25 cellular contexts compared by ENCODE assay signal in the genomic region with DNA sequence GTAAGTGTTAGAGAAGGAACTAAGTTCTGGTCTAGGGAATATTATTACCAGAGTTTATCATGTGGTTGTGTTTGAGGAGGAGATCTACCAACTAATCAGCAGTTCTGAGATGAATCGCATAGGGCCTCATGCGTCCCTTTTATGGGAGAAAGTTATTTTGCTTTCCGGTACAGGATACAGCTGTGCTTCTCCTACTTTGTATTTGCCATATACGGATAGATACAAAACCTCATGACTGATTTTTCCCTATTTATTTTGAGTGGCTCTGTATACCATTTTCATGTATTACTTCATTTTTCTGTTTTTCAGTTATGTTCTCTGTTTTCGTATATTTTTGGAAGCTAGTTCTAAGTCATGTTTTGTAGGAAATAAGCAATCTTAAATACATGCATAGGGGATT.
DNase-seq lines count a peak whose midpoint lies in the region; ATAC-seq and TF ChIP-seq lines count a peak whose summit lies in the region.
"Had no signal": no experiment of that assay in that cellular context is flagged by ENCODE, and none has a peak within 500 bp of the region (broad histone marks: within the 10 kb centered on the region; RNA-seq: fewer than 3 reads in every experiment).

No MANE protein-coding gene starts in this region.

- H3K4me1 ChIP-seq in cardiac muscle cell (ENCODE audit: low read depth) (no peaks in the 10 kb centered on the region), right atrium auricular region (no peaks in the 10 kb centered on the region), vagina (no peaks in the 10 kb centered on the region)
- H3K4me1 ChIP-seq: BLaER1, HAP-1 had no signal

- H3K27me3 Mint-ChIP-seq in osteocyte (ENCODE audit: unreplicated experiment) = no peaks in the 10 kb centered on the region
- H3K27me3 Mint-ChIP-seq: CD4-positive, alpha-beta T cell; IgD-negative memory B cell had no signal

- no peak overlapping the region for H3K4me3 Mint-ChIP-seq in osteocyte (ENCODE audit: unreplicated experiment)
- H3K4me3 Mint-ChIP-seq: CD4-positive, alpha-beta T cell; GM23338; HFFc6; IgD-negative memory B cell had no signal

- DNase-seq in cardiac muscle cell (ENCODE audit: low read depth in 1 of 2, low spot score in 1 of 2) = no peak
- DNase-seq in right atrium auricular region (ENCODE audit: low spot score) = no peak
- DNase-seq in dermis blood vessel endothelial cell = peak; percentile 66
- no peak for DNase-seq in osteocyte (ENCODE audit: extremely low spot score, unreplicated experiment)
- no peak for DNase-seq in NOMO-1 treated with DMSO at 0.1 percent for 48 hours (lab: John Stamatoyannopoulos, UW; ENCODE audit: unreplicated experiment)
- no peak for DNase-seq in NCI-H524 treated with DMSO at 0.1 percent for 48 hours (lab: John Stamatoyannopoulos, UW)
- no peak for DNase-seq in vagina (ENCODE audit: extremely low spot score in 2 of 2)
- DNase-seq: CD4-positive, alpha-beta T cell; DMS53; HFFc6; MM.1S; NCI-H2029; NCI-H446; NCI-H526; NCI-H82; NK-92 treated with Interleukin-12 subunit alpha and Interleukin-12 subunit beta, amount 100 ng/mL, for 24 hours; OCI-M1; SK-N-SH; SW 1271 had no signal

- peaks cover 76% of the 10 kb centered on the region for H3K36me3 ChIP-seq in cardiac muscle cell
- H3K36me3 ChIP-seq in right atrium auricular region = peaks cover 28% of the 10 kb centered on the region
- peaks cover 0 to 25% of the 10 kb centered on the region in 2 donors for H3K36me3 ChIP-seq in vagina

- H3K4me3 ChIP-seq in cardiac muscle cell = no peak overlapping the region
- H3K4me3 ChIP-seq in right atrium auricular region = no peak overlapping the region
- no peak overlapping the region for H3K4me3 ChIP-seq in vagina
- H3K4me3 ChIP-seq: BLaER1, GM23338, HAP-1 had no signal

- no peak for TF ChIP-seq POLR2A in vagina (IDR thresholded peaks at IDR 0.05)

- H3K9me3 ChIP-seq in cardiac muscle cell (ENCODE audit: low read depth) (no peaks in the 10 kb centered on the region), right atrium auricular region (no peaks in the 10 kb centered on the region), vagina (no peaks in the 10 kb centered on the region)
- H3K9me3 ChIP-seq: BLaER1, HAP-1, SK-N-SH had no signal

- peaks cover 52% of the 10 kb centered on the region for H3K36me3 Mint-ChIP-seq in osteocyte (ENCODE audit: unreplicated experiment)

- H3K27me3 ChIP-seq in cardiac muscle cell = no peaks in the 10 kb centered on the region
- no peaks in the 10 kb centered on the region for H3K27me3 ChIP-seq in right atrium auricular region
- H3K27me3 ChIP-seq in vagina = no peaks in the 10 kb centered on the region
- H3K27me3 ChIP-seq: BLaER1 had no signal

- intact Hi-C loops in vagina (cut with DNase I) = no loop called here

- TF ChIP-seq CTCF in cardiac muscle cell (IDR thresholded peaks at IDR 0.05; ENCODE audit: low read depth, low read length) = no peak
- no peak for TF ChIP-seq CTCF in right atrium auricular region (IDR thresholded peaks at IDR 0.05)
- TF ChIP-seq CTCF in osteocyte (IDR thresholded peaks at IDR 0.05) = no peak
- TF ChIP-seq CTCF in vagina (IDR thresholded peaks at IDR 0.05) = no peak

- peak overlapping the region; percentile 15 for H3K27ac Mint-ChIP-seq in osteocyte (ENCODE audit: unreplicated experiment)
- H3K27ac Mint-ChIP-seq: CD4-positive, alpha-beta T cell; HFFc6 had no signal

- peak; percentile 52 for ATAC-seq in HG02870 (IDR thresholded peaks at IDR 0.05; ENCODE audit: unreplicated experiment)
- ATAC-seq: GM23338 had no signal

- no peaks in the 10 kb centered on the region for H3K9me3 Mint-ChIP-seq in osteocyte (ENCODE audit: unreplicated experiment)
- H3K9me3 Mint-ChIP-seq: CD4-positive, alpha-beta T cell; GM23338; HFFc6; IgD-negative memory B cell had no signal

- H3K4me1 Mint-ChIP-seq in osteocyte (ENCODE audit: unreplicated experiment) = peaks cover 3% of the 10 kb centered on the region
- H3K4me1 Mint-ChIP-seq: GM23338 had no signal

- H3K27ac ChIP-seq in cardiac muscle cell (peak overlapping the region; percentile 45), right atrium auricular region (no peak overlapping the region), vagina (no peak overlapping the region)
- H3K27ac ChIP-seq: BLaER1, KMS-11 had no signal
